ENCODE assay signal across 10 cellular contexts in the genomic region with DNA sequence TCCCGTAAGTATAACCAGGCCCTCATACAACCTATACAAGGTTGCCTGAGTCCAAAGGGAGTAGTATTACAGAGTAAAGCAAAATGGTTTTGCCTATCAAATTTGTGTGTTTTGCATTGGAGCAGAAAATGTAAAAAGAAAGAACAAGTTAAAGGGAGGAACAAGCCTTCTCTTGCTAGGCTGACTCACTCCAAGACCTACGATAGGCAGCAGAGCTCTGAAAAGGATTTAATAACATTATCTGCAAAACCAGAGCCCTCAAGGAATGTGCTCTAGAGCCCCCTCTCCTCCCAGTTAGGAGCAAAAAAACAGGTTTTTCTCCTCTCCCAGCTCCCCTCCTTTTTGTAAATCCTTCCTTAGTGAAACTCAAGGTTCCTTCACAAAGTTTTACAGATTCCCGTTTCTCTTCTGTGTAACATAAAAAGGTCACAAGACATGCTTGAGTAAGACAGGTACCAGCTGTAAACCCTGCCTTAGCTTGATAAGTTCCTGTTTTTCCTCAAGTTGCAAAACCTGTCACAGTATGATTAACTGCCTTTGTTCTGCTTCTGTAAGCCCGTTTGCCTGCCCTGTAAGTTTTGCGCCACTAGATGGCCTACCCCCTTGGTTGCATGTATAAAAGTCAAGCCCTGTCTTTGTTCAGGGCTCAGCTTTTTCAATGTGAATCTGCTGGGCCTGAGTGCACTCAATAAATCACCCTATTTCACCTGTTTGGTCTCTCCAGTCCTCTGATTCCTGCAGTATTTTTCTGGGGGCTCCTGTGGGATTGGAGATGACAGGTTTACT.
DNase-seq lines count a peak whose midpoint lies in the region; ATAC-seq and TF ChIP-seq lines count a peak whose summit lies in the region.
"Had no signal": no experiment of that assay in that cellular context is flagged by ENCODE, and none has a peak within 500 bp of the region (broad histone marks: within the 10 kb centered on the region; RNA-seq: fewer than 3 reads in every experiment).

No MANE protein-coding gene starts in this region.

- H3K4me3 ChIP-seq in hepatocyte (no peak overlapping the region), tibial nerve (no peak overlapping the region)

- no peak overlapping the region for H3K4me2 ChIP-seq in hepatocyte

- ATAC-seq in HG02981 (IDR thresholded peaks at IDR 0.05; ENCODE audit: unreplicated experiment) (peak; percentile 74), HG02588 (IDR thresholded peaks at IDR 0.05; ENCODE audit: unreplicated experiment) (no peak)

- peak overlapping the region; percentile 64 for H3K27ac ChIP-seq in hepatocyte
- no peak overlapping the region for H3K27ac ChIP-seq in tibial nerve

- peak; percentile 8 for DNase-seq in ELR (ENCODE audit: low read depth)
- DNase-seq in OCI-M1 (lab: John Stamatoyannopoulos, UW): peak; percentile 93
- peak; percentile 50 for DNase-seq in hepatocyte (ENCODE audit: low spot score)
- no peak for DNase-seq in tibial nerve (ENCODE audit: low spot score in 2 of 2)
- DNase-seq in DMS153 treated with DMSO at 0.1 percent for 48 hours (lab: John Stamatoyannopoulos, UW; ENCODE audit: unreplicated experiment): no peak
- DNase-seq in epidermal melanocyte (ENCODE audit: insufficient read length, low spot score): no peak
- DNase-seq: activated CD4-positive, alpha-beta memory T cell treated with anti-CD3 and anti-CD28 coated beads, Interleukin-2, amount 10 ng/mL, durations not matched to agents 7 days and 5 days; kidney glomerular epithelial cell had no signal

- H3K4me1 ChIP-seq in hepatocyte (ENCODE audit: insufficient read depth) (no peaks in the 10 kb centered on the region), tibial nerve (no peaks in the 10 kb centered on the region)

- H4K20me1 ChIP-seq in hepatocyte (ENCODE audit: insufficient read depth, poor library complexity, severe bottlenecking): no peaks in the 10 kb centered on the region

- no peak for TF ChIP-seq POLR2A in tibial nerve (IDR thresholded peaks at IDR 0.05)

- no peaks in the 10 kb centered on the region for H3K79me2 ChIP-seq in hepatocyte

- no peaks in the 10 kb centered on the region for H3K9me2 ChIP-seq in hepatocyte (replicated peaks; ENCODE audit: insufficient read depth)

- no peak overlapping the region for H2AFZ ChIP-seq in hepatocyte

- no peaks in the 10 kb centered on the region for H3K27me3 ChIP-seq in hepatocyte
- no peaks in the 10 kb centered on the region for H3K27me3 ChIP-seq in tibial nerve

- TF ChIP-seq EP300 in tibial nerve (IDR thresholded peaks at IDR 0.05): no peak

- H3K36me3 ChIP-seq in hepatocyte (replicated peaks; ENCODE audit: insufficient read depth, low read depth): no peaks in the 10 kb centered on the region
- H3K36me3 ChIP-seq in tibial nerve: no peaks in the 10 kb centered on the region

- WGBS in hepatocyte (ENCODE audit: low lambda C conversion rate, missing lambda C conversion rate): 51% methylated on average over 5 of the region's 5 CpGs
- 73 to 83% methylated on average over 5 of the region's 5 CpGs for WGBS in tibial nerve, 2 donors

- H3K9me3 ChIP-seq in hepatocyte (ENCODE audit: low read depth): peaks cover 4% of the 10 kb centered on the region
- H3K9me3 ChIP-seq in tibial nerve: peaks cover 0 to 25% (median 0%) of the 10 kb centered on the region in 4 donors

- TF ChIP-seq CTCF in hepatocyte (IDR thresholded peaks at IDR 0.05; ENCODE audit: poor library complexity): peak; percentile 31
- TF ChIP-seq CTCF in tibial nerve (IDR thresholded peaks at IDR 0.05): no peak

Comparison
In these comparisons a context has a peak if more than half of its experiments do, and no peak if none do; other contexts are left out.
1. DNase-seq: peak in ELR (single experiment), OCI-M1 (single experiment) and hepatocyte (single experiment); none in tibial nerve (0 of 2), DMS153 treated with DMSO at 0.1 percent for 48 hours (single experiment) and epidermal melanocyte (single experiment).